In the genomic region with DNA sequence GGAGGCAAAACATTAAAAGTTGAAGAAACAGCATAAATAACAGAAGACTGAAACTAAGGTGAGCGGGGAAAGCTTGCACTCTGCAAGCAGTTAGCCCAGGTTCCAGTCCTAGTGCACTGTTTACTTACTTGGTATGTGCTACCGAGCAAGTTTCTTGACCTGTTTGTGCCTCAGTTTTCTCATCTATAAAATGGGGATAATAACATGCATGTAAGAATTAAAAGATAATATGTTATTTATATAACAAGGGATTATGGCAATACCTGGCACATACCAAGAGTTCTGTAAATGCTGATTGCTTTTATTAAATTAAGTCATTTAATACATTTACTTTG, we compare ENCODE assay signal across 1 cellular context.
TF ChIP-seq lines count a peak whose summit lies in the region.

No MANE protein-coding gene starts in this region.

TF ChIP-seq in IMR-90, 13 proteins besides CTCF, POLR2A, EP300 and RAD21:
- TF ChIP-seq MAZ (IDR thresholded peaks at IDR 0.05; ENCODE audit: borderline replicate concordance, low read depth, low read length), result no peak
- TF ChIP-seq MXI1 (IDR thresholded peaks at IDR 0.05; ENCODE audit: borderline replicate concordance, low read depth, low read length), result no peak
- TF ChIP-seq, protein P1, sequence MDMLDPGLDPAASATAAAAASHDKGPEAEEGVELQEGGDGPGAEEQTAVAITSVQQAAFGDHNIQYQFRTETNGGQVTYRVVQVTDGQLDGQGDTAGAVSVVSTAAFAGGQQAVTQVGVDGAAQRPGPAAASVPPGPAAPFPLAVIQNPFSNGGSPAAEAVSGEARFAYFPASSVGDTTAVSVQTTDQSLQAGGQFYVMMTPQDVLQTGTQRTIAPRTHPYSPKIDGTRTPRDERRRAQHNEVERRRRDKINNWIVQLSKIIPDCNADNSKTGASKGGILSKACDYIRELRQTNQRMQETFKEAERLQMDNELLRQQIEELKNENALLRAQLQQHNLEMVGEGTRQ (IDR thresholded peaks at IDR 0.05; ENCODE audit: low read depth, low read length), result no peak
- TF ChIP-seq RFX5 (IDR thresholded peaks at IDR 0.05; ENCODE audit: low read depth, low read length), result no peak
- no peak for TF ChIP-seq CEBPB (IDR thresholded peaks at IDR 0.05; ENCODE audit: low read depth, low read length)
- no peak for TF ChIP-seq FOS (IDR thresholded peaks at IDR 0.05; ENCODE audit: low read depth, low read length)
- no peak for TF ChIP-seq RCOR1 (IDR thresholded peaks at IDR 0.05; ENCODE audit: insufficient replicate concordance, low read length)
- TF ChIP-seq CHD1 (IDR thresholded peaks at IDR 0.05; ENCODE audit: low read depth, low read length), result no peak
- TF ChIP-seq, protein P2, sequence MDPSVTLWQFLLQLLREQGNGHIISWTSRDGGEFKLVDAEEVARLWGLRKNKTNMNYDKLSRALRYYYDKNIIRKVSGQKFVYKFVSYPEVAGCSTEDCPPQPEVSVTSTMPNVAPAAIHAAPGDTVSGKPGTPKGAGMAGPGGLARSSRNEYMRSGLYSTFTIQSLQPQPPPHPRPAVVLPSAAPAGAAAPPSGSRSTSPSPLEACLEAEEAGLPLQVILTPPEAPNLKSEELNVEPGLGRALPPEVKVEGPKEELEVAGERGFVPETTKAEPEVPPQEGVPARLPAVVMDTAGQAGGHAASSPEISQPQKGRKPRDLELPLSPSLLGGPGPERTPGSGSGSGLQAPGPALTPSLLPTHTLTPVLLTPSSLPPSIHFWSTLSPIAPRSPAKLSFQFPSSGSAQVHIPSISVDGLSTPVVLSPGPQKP (IDR thresholded peaks at IDR 0.05; ENCODE audit: borderline replicate concordance, low read depth, low read length), result no peak
- TF ChIP-seq SMC3 (IDR thresholded peaks at IDR 0.05; ENCODE audit: low read depth, low read length), result no peak
- TF ChIP-seq MAFK (IDR thresholded peaks at IDR 0.05; ENCODE audit: low read depth, low read length), result no peak
- no peak for TF ChIP-seq NFE2L2 (IDR thresholded peaks at IDR 0.05; ENCODE audit: low read depth, low read length)
- TF ChIP-seq BHLHE40 (IDR thresholded peaks at IDR 0.05; ENCODE audit: low read depth, low read length), result no peak
